Comparison of ENCODE assay signal across 1 cellular context in genomic region chrX:129982300-129983246, GRCh38.
TF ChIP-seq lines count a peak whose summit lies in the region.

A gene with protein sequence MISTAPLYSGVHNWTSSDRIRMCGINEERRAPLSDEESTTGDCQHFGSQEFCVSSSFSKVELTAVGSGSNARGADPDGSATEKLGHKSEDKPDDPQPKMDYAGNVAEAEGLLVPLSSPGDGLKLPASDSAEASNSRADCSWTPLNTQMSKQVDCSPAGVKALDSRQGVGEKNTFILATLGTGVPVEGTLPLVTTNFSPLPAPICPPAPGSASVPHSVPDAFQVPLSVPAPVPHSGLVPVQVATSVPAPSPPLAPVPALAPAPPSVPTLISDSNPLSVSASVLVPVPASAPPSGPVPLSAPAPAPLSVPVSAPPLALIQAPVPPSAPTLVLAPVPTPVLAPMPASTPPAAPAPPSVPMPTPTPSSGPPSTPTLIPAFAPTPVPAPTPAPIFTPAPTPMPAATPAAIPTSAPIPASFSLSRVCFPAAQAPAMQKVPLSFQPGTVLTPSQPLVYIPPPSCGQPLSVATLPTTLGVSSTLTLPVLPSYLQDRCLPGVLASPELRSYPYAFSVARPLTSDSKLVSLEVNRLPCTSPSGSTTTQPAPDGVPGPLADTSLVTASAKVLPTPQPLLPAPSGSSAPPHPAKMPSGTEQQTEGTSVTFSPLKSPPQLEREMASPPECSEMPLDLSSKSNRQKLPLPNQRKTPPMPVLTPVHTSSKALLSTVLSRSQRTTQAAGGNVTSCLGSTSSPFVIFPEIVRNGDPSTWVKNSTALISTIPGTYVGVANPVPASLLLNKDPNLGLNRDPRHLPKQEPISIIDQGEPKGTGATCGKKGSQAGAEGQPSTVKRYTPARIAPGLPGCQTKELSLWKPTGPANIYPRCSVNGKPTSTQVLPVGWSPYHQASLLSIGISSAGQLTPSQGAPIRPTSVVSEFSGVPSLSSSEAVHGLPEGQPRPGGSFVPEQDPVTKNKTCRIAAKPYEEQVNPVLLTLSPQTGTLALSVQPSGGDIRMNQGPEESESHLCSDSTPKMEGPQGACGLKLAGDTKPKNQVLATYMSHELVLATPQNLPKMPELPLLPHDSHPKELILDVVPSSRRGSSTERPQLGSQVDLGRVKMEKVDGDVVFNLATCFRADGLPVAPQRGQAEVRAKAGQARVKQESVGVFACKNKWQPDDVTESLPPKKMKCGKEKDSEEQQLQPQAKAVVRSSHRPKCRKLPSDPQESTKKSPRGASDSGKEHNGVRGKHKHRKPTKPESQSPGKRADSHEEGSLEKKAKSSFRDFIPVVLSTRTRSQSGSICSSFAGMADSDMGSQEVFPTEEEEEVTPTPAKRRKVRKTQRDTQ (N-terminal part only) (plus strand): TSS chrX:129982635. CDS start chrX:130005232, 22,597 bp downstream.

TF ChIP-seq in K562, 482 proteins besides CTCF, POLR2A, EP300 and RAD21 (continued from another document and continues in another):
- TF ChIP-seq ZBTB34 (CRISPR knock-in tag; IDR thresholded peaks at IDR 0.05) (no peak), CAMTA2 (CRISPR knock-in tag; conservative IDR thresholded peaks at IDR 0.05) (no peak), CBFA2T3 (IDR thresholded peaks at IDR 0.05) (peak; percentile 26; the same call in 1 of the 2 replicates), NFE2L1 (tag; IDR thresholded peaks at IDR 0.05; ENCODE audit: borderline replicate concordance, low read depth) (no peak), SREBF2 (CRISPR knock-in tag; IDR thresholded peaks at IDR 0.05) (no peak), ARID1B (IDR thresholded peaks at IDR 0.05) (peak; percentile 16; the same call in 1 of the 2 replicates), CHD2 (IDR thresholded peaks at IDR 0.05; ENCODE audit: low read depth, low read length) (no peak; the same call in 1 of the 2 replicates), ZNF217 (CRISPR knock-in tag; IDR thresholded peaks at IDR 0.05) (no peak), RNF2 (IDR thresholded peaks at IDR 0.05) (peak; percentile 44; the same call in 1 of the 2 replicates), POLR2H (tag; IDR thresholded peaks at IDR 0.05; ENCODE audit: low read depth) (peak; percentile 87), RREB1 (CRISPR knock-in tag; IDR thresholded peaks at IDR 0.05) (no peak), U2AF1 (optimal IDR thresholded peaks at IDR 0.05; ENCODE audit: low read depth, low read length) (no peak), ZNF785 (CRISPR knock-in tag; IDR thresholded peaks at IDR 0.05) (no peak), ZNF695 (CRISPR knock-in tag; IDR thresholded peaks at IDR 0.05) (no peak), KAT7 (CRISPR knock-in tag; IDR thresholded peaks at IDR 0.05; ENCODE audit: borderline replicate concordance) (0 out of 2 replicates have a peak, but pooled peaks have one; percentile 15), ZNF263 (CRISPR knock-in tag; IDR thresholded peaks at IDR 0.05; ENCODE audit: borderline replicate concordance) (peak; percentile 97), PTTG1 (tag; IDR thresholded peaks at IDR 0.05; ENCODE audit: low read depth) (no peak), HDGF (IDR thresholded peaks at IDR 0.05) (0 out of 2 replicates have a peak, but pooled peaks have one; percentile 32), BRF1 (IDR thresholded peaks at IDR 0.05; ENCODE audit: borderline replicate concordance, extremely low read depth, insufficient read length) (no peak), NRF1 (conservative IDR thresholded peaks at IDR 0.05 in 1 of 2, IDR thresholded peaks at IDR 0.05 in 1 of 2) (peak; percentile 35 to 50; a peak in 3 of 4 replicates), SIN3A (IDR thresholded peaks at IDR 0.05; ENCODE audit: borderline replicate concordance in 2 of 2, control insufficient read depth in 1 of 2, low read depth in 2 of 2, low read length in 2 of 2) (peak; percentile 57 to 70; a peak in 2 of 4 replicates), ZNF583 (CRISPR knock-in tag; IDR thresholded peaks at IDR 0.05) (no peak), PHB (CRISPR knock-in tag; IDR thresholded peaks at IDR 0.05) (no peak), SMAD1 (IDR thresholded peaks at IDR 0.05; ENCODE audit: low read depth, low read length, partially characterized antibody) (peak; percentile 48), TGIF2 (CRISPR knock-in tag; IDR thresholded peaks at IDR 0.05) (no peak), TFAP4 (CRISPR knock-in tag; IDR thresholded peaks at IDR 0.05; ENCODE audit: borderline replicate concordance) (peak; percentile 74), NBN (IDR thresholded peaks at IDR 0.05; ENCODE audit: low read depth) (no peak; the same call in 1 of the 2 replicates), GABPB1 (CRISPR knock-in tag; IDR thresholded peaks at IDR 0.05) (peak; percentile 67; the same call in 1 of the 2 replicates), ZNF740 (CRISPR knock-in tag; IDR thresholded peaks at IDR 0.05) (peak; percentile 99), ZNF740 (tag; IDR thresholded peaks at IDR 0.05) (peak in 1 of 2 experiments; percentile 90; a peak in 2 of 4 replicates), SIN3B (IDR thresholded peaks at IDR 0.05; ENCODE audit: low read depth) (no peak), ETS1 (conservative IDR thresholded peaks at IDR 0.05; ENCODE audit: control insufficient read depth, low read depth, low read length) (peak; percentile 93), CBX8 (IDR thresholded peaks at IDR 0.05; ENCODE audit: borderline replicate concordance, extremely low read depth, low read depth, low read length, poor library complexity, severe bottlenecking) (no peak)
- TF ChIP-seq, protein P1, sequence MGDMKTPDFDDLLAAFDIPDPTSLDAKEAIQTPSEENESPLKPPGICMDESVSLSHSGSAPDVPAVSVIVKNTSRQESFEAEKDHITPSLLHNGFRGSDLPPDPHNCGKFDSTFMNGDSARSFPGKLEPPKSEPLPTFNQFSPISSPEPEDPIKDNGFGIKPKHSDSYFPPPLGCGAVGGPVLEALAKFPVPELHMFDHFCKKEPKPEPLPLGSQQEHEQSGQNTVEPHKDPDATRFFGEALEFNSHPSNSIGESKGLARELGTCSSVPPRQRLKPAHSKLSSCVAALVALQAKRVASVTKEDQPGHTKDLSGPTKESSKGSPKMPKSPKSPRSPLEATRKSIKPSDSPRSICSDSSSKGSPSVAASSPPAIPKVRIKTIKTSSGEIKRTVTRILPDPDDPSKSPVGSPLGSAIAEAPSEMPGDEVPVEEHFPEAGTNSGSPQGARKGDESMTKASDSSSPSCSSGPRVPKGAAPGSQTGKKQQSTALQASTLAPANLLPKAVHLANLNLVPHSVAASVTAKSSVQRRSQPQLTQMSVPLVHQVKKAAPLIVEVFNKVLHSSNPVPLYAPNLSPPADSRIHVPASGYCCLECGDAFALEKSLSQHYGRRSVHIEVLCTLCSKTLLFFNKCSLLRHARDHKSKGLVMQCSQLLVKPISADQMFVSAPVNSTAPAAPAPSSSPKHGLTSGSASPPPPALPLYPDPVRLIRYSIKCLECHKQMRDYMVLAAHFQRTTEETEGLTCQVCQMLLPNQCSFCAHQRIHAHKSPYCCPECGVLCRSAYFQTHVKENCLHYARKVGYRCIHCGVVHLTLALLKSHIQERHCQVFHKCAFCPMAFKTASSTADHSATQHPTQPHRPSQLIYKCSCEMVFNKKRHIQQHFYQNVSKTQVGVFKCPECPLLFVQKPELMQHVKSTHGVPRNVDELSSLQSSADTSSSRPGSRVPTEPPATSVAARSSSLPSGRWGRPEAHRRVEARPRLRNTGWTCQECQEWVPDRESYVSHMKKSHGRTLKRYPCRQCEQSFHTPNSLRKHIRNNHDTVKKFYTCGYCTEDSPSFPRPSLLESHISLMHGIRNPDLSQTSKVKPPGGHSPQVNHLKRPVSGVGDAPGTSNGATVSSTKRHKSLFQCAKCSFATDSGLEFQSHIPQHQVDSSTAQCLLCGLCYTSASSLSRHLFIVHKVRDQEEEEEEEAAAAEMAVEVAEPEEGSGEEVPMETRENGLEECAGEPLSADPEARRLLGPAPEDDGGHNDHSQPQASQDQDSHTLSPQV (IDR thresholded peaks at IDR 0.05) = peak; percentile 68; the same call in 1 of the 2 replicates
- TF ChIP-seq, protein P2, sequence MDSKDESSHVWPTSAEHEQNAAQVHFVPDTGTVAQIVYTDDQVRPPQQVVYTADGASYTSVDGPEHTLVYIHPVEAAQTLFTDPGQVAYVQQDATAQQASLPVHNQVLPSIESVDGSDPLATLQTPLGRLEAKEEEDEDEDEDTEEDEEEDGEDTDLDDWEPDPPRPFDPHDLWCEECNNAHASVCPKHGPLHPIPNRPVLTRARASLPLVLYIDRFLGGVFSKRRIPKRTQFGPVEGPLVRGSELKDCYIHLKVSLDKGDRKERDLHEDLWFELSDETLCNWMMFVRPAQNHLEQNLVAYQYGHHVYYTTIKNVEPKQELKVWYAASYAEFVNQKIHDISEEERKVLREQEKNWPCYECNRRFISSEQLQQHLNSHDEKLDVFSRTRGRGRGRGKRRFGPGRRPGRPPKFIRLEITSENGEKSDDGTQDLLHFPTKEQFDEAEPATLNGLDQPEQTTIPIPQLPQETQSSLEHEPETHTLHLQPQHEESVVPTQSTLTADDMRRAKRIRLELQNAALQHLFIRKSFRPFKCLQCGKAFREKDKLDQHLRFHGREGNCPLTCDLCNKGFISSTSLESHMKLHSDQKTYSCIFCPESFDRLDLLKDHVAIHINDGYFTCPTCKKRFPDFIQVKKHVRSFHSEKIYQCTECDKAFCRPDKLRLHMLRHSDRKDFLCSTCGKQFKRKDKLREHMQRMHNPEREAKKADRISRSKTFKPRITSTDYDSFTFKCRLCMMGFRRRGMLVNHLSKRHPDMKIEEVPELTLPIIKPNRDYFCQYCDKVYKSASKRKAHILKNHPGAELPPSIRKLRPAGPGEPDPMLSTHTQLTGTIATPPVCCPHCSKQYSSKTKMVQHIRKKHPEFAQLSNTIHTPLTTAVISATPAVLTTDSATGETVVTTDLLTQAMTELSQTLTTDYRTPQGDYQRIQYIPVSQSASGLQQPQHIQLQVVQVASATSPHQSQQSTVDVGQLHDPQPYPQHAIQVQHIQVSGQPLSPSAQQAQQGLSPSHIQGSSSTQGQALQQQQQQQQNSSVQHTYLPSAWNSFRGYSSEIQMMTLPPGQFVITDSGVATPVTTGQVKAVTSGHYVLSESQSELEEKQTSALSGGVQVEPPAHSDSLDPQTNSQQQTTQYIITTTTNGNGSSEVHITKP (IDR thresholded peaks at IDR 0.05; ENCODE audit: partially characterized antibody) = peak; percentile 77
